In the genomic region with DNA sequence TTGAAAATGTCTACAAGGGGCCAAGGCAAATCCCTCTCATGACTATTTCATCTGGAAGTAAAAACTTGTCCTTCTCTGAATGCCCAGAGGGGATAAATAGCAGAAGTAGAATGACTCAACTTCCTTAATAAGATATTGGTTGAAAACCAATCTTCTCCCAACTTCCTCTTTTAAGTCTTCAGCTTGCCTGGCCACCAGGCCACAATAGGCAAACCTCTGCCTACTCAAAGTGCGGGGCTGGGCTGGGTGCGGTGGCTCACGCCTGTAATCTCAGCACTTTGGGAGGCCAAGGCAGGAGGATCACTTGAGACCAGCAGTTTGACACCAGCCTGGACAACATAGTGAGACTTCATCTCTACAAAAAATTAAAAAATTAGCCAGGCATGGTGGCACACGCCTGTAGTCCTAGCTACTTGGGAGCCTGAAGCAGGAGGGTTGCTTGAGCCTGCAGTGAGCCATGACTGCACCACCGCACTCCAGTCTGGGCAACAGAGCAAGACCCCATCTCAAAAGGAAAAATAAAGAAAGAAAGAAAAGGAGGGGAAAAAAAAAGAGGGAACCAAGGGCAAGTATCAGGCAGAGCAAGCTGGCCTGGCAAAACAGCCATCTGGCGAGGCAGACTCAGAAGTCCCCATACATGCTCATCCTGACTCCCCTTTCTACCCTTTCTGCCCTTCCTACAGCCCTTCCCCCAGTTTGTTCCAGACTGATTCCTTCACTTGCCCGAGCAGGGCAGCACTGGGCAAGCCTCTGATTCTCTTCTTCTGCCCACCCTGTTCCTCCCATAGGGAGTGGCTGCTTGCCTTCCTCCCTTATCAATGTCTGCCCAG, we compare ENCODE assay signal across 9 cellular contexts. TPM values are rescaled to one million over a fixed set of nuclear protein-coding genes. Genes with fewer than 3 reads are reported as not detected.
A peak's percentile ranks its signal among the peaks of the same experiment; 100 is the strongest.
DNase-seq lines count a peak whose midpoint lies in the region; ATAC-seq and TF ChIP-seq lines count a peak whose summit lies in the region.
"Had no signal": no experiment of that assay in that cellular context is flagged by ENCODE, and none has a peak within 500 bp of the region (broad histone marks: within the 10 kb centered on the region; RNA-seq: fewer than 3 reads in every experiment).

No MANE protein-coding gene starts in this region.

- H3K27ac ChIP-seq in heart right ventricle (peak overlapping the region; percentile 3 to 89 (median 84)), tibial nerve (peak overlapping the region in 3 of 4 donors; percentile 30 to 75 (median 52))

- 84 to 94% methylated on average over 7 of the region's 7 CpGs for WGBS in heart right ventricle, 2 donors
- 81 to 82% methylated on average over 7 of the region's 7 CpGs for WGBS in tibial nerve, 2 donors

- TF ChIP-seq EP300 in tibial nerve (IDR thresholded peaks at IDR 0.05): peak in 1 of 2 donors; percentile 17

- H3K27me3 ChIP-seq in heart right ventricle (no peaks in the 10 kb centered on the region), tibial nerve (no peaks in the 10 kb centered on the region)

- CTCF ChIA-PET in activated naive CD4-positive, alpha-beta T cell treated with anti-CD3 and anti-CD28 coated beads for 36 hours (lab: Charles Lee): interaction anchor here (1.0 to 1.3 kb wide), 4 partner anchors 10 to 97 kb away, joined by 3 to 6 read pairs (median 4); a partner anchor contains a TSS

- TF ChIP-seq POLR2A in tibial nerve (IDR thresholded peaks at IDR 0.05): no peak

- peak overlapping the region; percentile 47 for H3K27ac Mint-ChIP-seq in activated naive CD4-positive, alpha-beta T cell treated with anti-CD3 and anti-CD28 coated beads for 36 hours

- H3K9me3 Mint-ChIP-seq in activated naive CD4-positive, alpha-beta T cell treated with anti-CD3 and anti-CD28 coated beads for 36 hours: no peaks in the 10 kb centered on the region

- H3K36me3 ChIP-seq in heart right ventricle: peaks cover 0 to 3% (median 0%) of the 10 kb centered on the region in 9 donors
- H3K36me3 ChIP-seq in tibial nerve: no peaks in the 10 kb centered on the region

- intact Hi-C loops in activated naive CD4-positive, alpha-beta T cell treated with anti-CD3 and anti-CD28 coated beads for 36 hours (cut with micrococcal nuclease): no loop called here
- intact Hi-C loops in heart right ventricle (cut with DNase I): loop anchor here in 1 of 10 donors (5.0 kb wide), 1 partner anchor 86 kb away; no protein-coding TSS in a partner anchor

- no peaks in the 10 kb centered on the region for H3K9me3 ChIP-seq in heart right ventricle
- H3K9me3 ChIP-seq in tibial nerve: no peaks in the 10 kb centered on the region

- peaks cover 78% of the 10 kb centered on the region for H3K4me1 Mint-ChIP-seq in activated naive CD4-positive, alpha-beta T cell treated with anti-CD3 and anti-CD28 coated beads for 36 hours (ENCODE audit: low read depth)

- H3K4me3 Mint-ChIP-seq in activated naive CD4-positive, alpha-beta T cell treated with anti-CD3 and anti-CD28 coated beads for 36 hours: no peak overlapping the region

- H3K4me1 ChIP-seq in heart right ventricle (peaks cover 55 to 100% (median 100%) of the 10 kb centered on the region in 9 donors), tibial nerve (peaks cover 0 to 97% (median 77%) of the 10 kb centered on the region in 4 donors)

- peaks cover 25% of the 10 kb centered on the region for H3K36me3 Mint-ChIP-seq in activated naive CD4-positive, alpha-beta T cell treated with anti-CD3 and anti-CD28 coated beads for 36 hours (ENCODE audit: low read depth)

- no peaks in the 10 kb centered on the region for H3K27me3 Mint-ChIP-seq in activated naive CD4-positive, alpha-beta T cell treated with anti-CD3 and anti-CD28 coated beads for 36 hours (ENCODE audit: low read depth)

- no peak for TF ChIP-seq CTCF in heart right ventricle (IDR thresholded peaks at IDR 0.05)
- TF ChIP-seq CTCF in tibial nerve (IDR thresholded peaks at IDR 0.05): no peak

- no peak for ATAC-seq in heart right ventricle
- ATAC-seq: left lobe of liver had no signal

- H3K4me3 ChIP-seq in heart right ventricle (no peak overlapping the region), tibial nerve (no peak overlapping the region)

- DNase-seq in activated naive CD4-positive, alpha-beta T cell treated with anti-CD3 and anti-CD28 coated beads for 36 hours: no peak
- DNase-seq in activated naive CD4-positive, alpha-beta T cell (lab: John Stamatoyannopoulos, UW): no peak
- DNase-seq in T1000 (lab: John Stamatoyannopoulos, UW) (peak; percentile 17), heart right ventricle (no peak), tibial nerve (ENCODE audit: low spot score in 2 of 2) (no peak), GM03348 (ENCODE audit: low spot score) (no peak), NCI-H1930 (lab: John Stamatoyannopoulos, UW) (no peak)
- DNase-seq in stimulated activated CD4-positive, alpha-beta T cell treated with anti-CD3 and anti-CD28 coated beads, Interleukin-4, amount 100 ng/mL, for 4 hours: no peak

RNA-seq across cellular contexts. Expression of a gene that starts 20.6 kb away (rescaled TPM):
- 10 to 100 TPM; 45.5 to 52.0 TPM for total RNA-seq in activated naive CD4-positive, alpha-beta T cell treated with anti-CD3 and anti-CD28 coated beads for 36 hours
- total RNA-seq in heart right ventricle (10 to 100 TPM in 9 of 10 donors, 1 to 10 TPM in 1; 6.7 to 24.1 (median 12.6) TPM), tibial nerve (10 to 100 TPM in 3 of 4 donors, 1 to 10 TPM in 1; 9.6 to 15.6 (median 13.3) TPM)
- 10 to 100 TPM in 1 of 2 donors, 1 to 10 TPM in 1; 7.9 to 15.9 TPM for polyA plus RNA-seq in heart right ventricle

RNA-seq across cellular contexts. Expression of a gene that starts 34.3 kb away (rescaled TPM):
- total RNA-seq in activated naive CD4-positive, alpha-beta T cell treated with anti-CD3 and anti-CD28 coated beads for 36 hours: under 1 TPM in 1 of 2 experiments, not detected in 1; 0.12 TPM
- under 1 TPM in 2 of 10 donors, not detected in 8; 0.13 to 0.16 TPM for total RNA-seq in heart right ventricle
- not detected for polyA plus RNA-seq in heart right ventricle
- not detected for total RNA-seq in tibial nerve
- total RNA-seq: left lobe of liver had no signal
